Comparison of ENCODE assay signal across 17 cellular contexts in the genomic region with DNA sequence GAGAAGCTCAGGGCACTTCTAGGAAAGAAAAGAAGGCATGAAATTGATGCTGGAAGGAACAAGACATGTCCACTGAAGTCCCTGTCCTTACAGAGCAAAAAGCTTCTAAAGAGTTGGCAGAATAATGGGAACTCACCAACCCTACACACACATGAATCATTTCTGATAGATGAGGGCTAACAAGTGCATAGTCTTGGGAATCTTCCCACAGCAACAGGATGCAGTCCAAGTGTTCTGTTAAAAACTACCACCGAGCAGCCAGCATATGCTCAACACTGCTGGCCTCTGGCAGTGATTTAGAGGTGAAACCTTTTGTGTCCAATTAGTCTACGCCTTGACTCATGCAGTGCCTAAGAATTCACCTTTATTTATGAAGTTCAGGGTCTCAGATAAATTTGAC. TPM values are rescaled to one million over a fixed set of nuclear protein-coding genes. Genes with fewer than 3 reads are reported as not detected.
DNase-seq lines count a peak whose midpoint lies in the region; ATAC-seq and TF ChIP-seq lines count a peak whose summit lies in the region.
"Had no signal": no experiment of that assay in that cellular context is flagged by ENCODE, and none has a peak within 500 bp of the region (broad histone marks: within the 10 kb centered on the region; RNA-seq: fewer than 3 reads in every experiment).

No MANE protein-coding gene starts in this region.

- H3K27ac ChIP-seq in heart left ventricle = peak overlapping the region in 6 of 12 donors; percentile 8 to 41 (median 20)
- peak overlapping the region; percentile 64 for H3K27ac ChIP-seq in stomach smooth muscle (ENCODE audit: low read length)
- H3K27ac ChIP-seq: hepatocyte had no signal

- H3K4me1 ChIP-seq in heart left ventricle (peaks cover 0 to 48% (median 7%) of the 10 kb centered on the region in 12 donors), stomach smooth muscle (ENCODE audit: control insufficient read depth, insufficient read depth, low read length) (peaks cover 31% of the 10 kb centered on the region)

- ATAC-seq in heart left ventricle (peak; percentile 51 to 86 (median 75)), HG02852 (IDR thresholded peaks at IDR 0.05; ENCODE audit: unreplicated experiment) (no peak), HG03175 (IDR thresholded peaks at IDR 0.05; ENCODE audit: unreplicated experiment) (no peak)

- WGBS in heart left ventricle, 4 donors = 57 to 66% (median 61%) methylated on average over 2 of the region's 2 CpGs

- DNase-seq in GM03348 (ENCODE audit: low spot score) = peak; percentile 48
- DNase-seq in astrocyte of the hippocampus (ENCODE audit: low read depth, low spot score) = peak; percentile 72
- no peak for DNase-seq in heart left ventricle
- no peak for DNase-seq in HUDEP-2 (lab: John Stamatoyannopoulos, UW; ENCODE audit: unreplicated experiment in 76 of 76)
- no peak for DNase-seq in NCI-H748 (lab: John Stamatoyannopoulos, UW; ENCODE audit: unreplicated experiment)
- DNase-seq: activated CD4-positive, alpha-beta T cell treated with anti-CD3 and anti-CD28 coated beads for 4 hours; activated effector memory CD4-positive, alpha-beta T cell treated with Interleukin-2 at 50 U/mL for 16 hours; amniotic stem cell; kidney; mesenchymal stem cell; NCI-H2029 treated with DMSO at 0.1 percent for 48 hours; NCI-H774; retina had no signal

- H3K9ac ChIP-seq in stomach smooth muscle (ENCODE audit: low read length in 2 of 2) = no peak overlapping the region

- H3K4me3 ChIP-seq in heart left ventricle (no peak overlapping the region), stomach smooth muscle (ENCODE audit: low read length in 2 of 2) (peak overlapping the region; percentile 16 to 45)
- H3K4me3 ChIP-seq: hepatocyte had no signal

- H3K36me3 ChIP-seq in heart left ventricle (peaks cover 0 to 18% (median 0%) of the 10 kb centered on the region in 9 donors), stomach smooth muscle (ENCODE audit: control insufficient read depth in 2 of 2, insufficient read depth in 2 of 2, low read length in 2 of 2) (peaks cover 0 to 2% of the 10 kb centered on the region in 2 donors)

- peaks cover 0 to 5% (median 0%) of the 10 kb centered on the region in 12 donors for H3K9me3 ChIP-seq in heart left ventricle
- no peaks in the 10 kb centered on the region for H3K9me3 ChIP-seq in stomach smooth muscle (ENCODE audit: control insufficient read depth in 2 of 2, low read length in 2 of 2)

- intact Hi-C loops in heart left ventricle (cut with DNase I) = no loop called here

- no peak for TF ChIP-seq CTCF in heart left ventricle (IDR thresholded peaks at IDR 0.05)

- H3K27me3 ChIP-seq in heart left ventricle (no peaks in the 10 kb centered on the region), stomach smooth muscle (ENCODE audit: control insufficient read depth in 1 of 2, insufficient read depth in 2 of 2, low read length in 2 of 2) (no peaks in the 10 kb centered on the region)
- H3K27me3 ChIP-seq: hepatocyte had no signal

- TF ChIP-seq POLR2A in heart left ventricle (IDR thresholded peaks at IDR 0.05) = no peak

RNA-seq across cellular contexts. Expression of a gene that starts 44.9 kb away (rescaled TPM):
- 10 to 100 TPM in 6 of 9 donors, 1 to 10 TPM in 3; 6.5 to 26.0 (median 11.6) TPM for total RNA-seq in heart left ventricle
- 10 to 100 TPM in 1 of 2 donors, 1 to 10 TPM in 1; 7.9 to 10.4 TPM for polyA plus RNA-seq in heart left ventricle

Comparison
In these comparisons a context has a peak if more than half of its experiments do, and no peak if none do; other contexts are left out.
1. DNase-seq: peak in GM03348 (single experiment) and astrocyte of the hippocampus (single experiment); none in heart left ventricle (0 of 5), HUDEP-2 (0 of 76) and NCI-H748 (single experiment).
2. ATAC-seq: peak in heart left ventricle (4 of 4); none in HG02852 (single experiment) and HG03175 (single experiment).
3. H3K4me3 ChIP-seq: peak in stomach smooth muscle (2 of 2); none in heart left ventricle (0 of 12).